Comparison of ENCODE assay signal across 1 cellular context in genomic region chr14:36996133-36996856, GRCh38.
TF ChIP-seq lines count a peak whose summit lies in the region.

No MANE protein-coding gene starts in this region.

TF ChIP-seq in K562, 482 proteins besides CTCF, POLR2A, EP300 and RAD21 (continued from another document):
- no peak for TF ChIP-seq ZNF592 (IDR thresholded peaks at IDR 0.05)
- TF ChIP-seq PTBP1 (IDR thresholded peaks at IDR 0.05; ENCODE audit: low read depth, low read length), result no peak
- no peak for TF ChIP-seq ZFX (CRISPR knock-in tag; IDR thresholded peaks at IDR 0.05)
- no peak for TF ChIP-seq SNIP1 (IDR thresholded peaks at IDR 0.05; ENCODE audit: low read depth)
- TF ChIP-seq ZNF507 (tag; conservative IDR thresholded peaks at IDR 0.05), result no peak
